Comparison of ENCODE assay signal across 18 cellular contexts in genomic region chr18:79421275-79421857, GRCh38.
"Had no signal": no experiment of that assay in that cellular context is flagged by ENCODE, and none has a peak within 500 bp of the region (broad histone marks: within the 10 kb centered on the region; RNA-seq: fewer than 3 reads in every experiment).

No MANE protein-coding gene starts in this region.

- DNase-seq: activated B cell treated with CpG ODN at 0.5 μM for 24 hours; activated CD4-positive, alpha-beta T cell treated with anti-CD3 and anti-CD28 coated beads for 48 hours; activated CD8-positive, alpha-beta memory T cell treated with anti-CD3 and anti-CD28 coated beads, Interleukin-2, amount 50 U/mL, for 48 hours; activated CD8-positive, alpha-beta T cell treated with anti-CD3 and anti-CD28 coated beads for 36 hours; activated naive CD8-positive, alpha-beta T cell treated with anti-CD3 and anti-CD28 coated beads, Interleukin-2, amount 10 ng/mL, durations not matched to agents 7 days and 5 days; effector CD8-positive, alpha-beta T cell; foreskin keratinocyte; kidney glomerular epithelial cell; left ventricle myocardium superior; mesenchymal stem cell; natural killer cell; posterior cingulate gyrus; small intestine; stimulated activated CD4-positive, alpha-beta T cell treated with anti-CD3 and anti-CD28 coated beads, Interleukin-4, amount 100 ng/mL, for 4 hours; stimulated activated CD8-positive, alpha-beta memory T cell treated with anti-CD3 and anti-CD28 coated beads, Interleukin-4, amount 100 ng/mL, for 48 hours had no signal

- H3K36me3 ChIP-seq: brain microvascular endothelial cell had no signal

- H3K27ac ChIP-seq: brain microvascular endothelial cell, foreskin keratinocyte, upper lobe of left lung had no signal

- FAIRE-seq: endothelial cell of umbilical vein, small intestine had no signal

- H3K4me3 ChIP-seq: upper lobe of left lung had no signal

- H3K4me1 ChIP-seq: foreskin keratinocyte, upper lobe of left lung had no signal

- ATAC-seq: foreskin keratinocyte, left ventricle myocardium superior had no signal

- H3K9me3 ChIP-seq: upper lobe of left lung had no signal

- H3K27me3 ChIP-seq: foreskin keratinocyte, upper lobe of left lung had no signal
